2 cellular contexts compared by ENCODE assay signal in genomic region chr5:122063836-122064235, GRCh38.
TF ChIP-seq lines count a peak whose summit lies in the region.

No MANE protein-coding gene starts in this region.

TF ChIP-seq in SK-N-SH treated with all-trans-retinoic acid at 6 μM for 48 hours, 23 proteins besides CTCF, POLR2A, EP300 and RAD21 (continued from another document):
- no peak for TF ChIP-seq POU6F1 (CRISPR knock-in tag; IDR thresholded peaks at IDR 0.05; ENCODE audit: borderline replicate concordance, low read depth)
- no peak for TF ChIP-seq RARB (CRISPR knock-in tag; IDR thresholded peaks at IDR 0.05)
- no peak for TF ChIP-seq PPARA (CRISPR knock-in tag; IDR thresholded peaks at IDR 0.05; ENCODE audit: borderline replicate concordance)
- no peak for TF ChIP-seq ZC3H10 (CRISPR knock-in tag; IDR thresholded peaks at IDR 0.05)
- TF ChIP-seq CSRNP3 (CRISPR knock-in tag; IDR thresholded peaks at IDR 0.05) = no peak
- TF ChIP-seq ZNF8 (CRISPR knock-in tag; IDR thresholded peaks at IDR 0.05) = no peak
- no peak for TF ChIP-seq TOX (CRISPR knock-in tag; IDR thresholded peaks at IDR 0.05; ENCODE audit: borderline replicate concordance)
- TF ChIP-seq ZFP3 (CRISPR knock-in tag; IDR thresholded peaks at IDR 0.05) = no peak
- TF ChIP-seq ISL1 (CRISPR knock-in tag; IDR thresholded peaks at IDR 0.05) = no peak

TF ChIP-seq in SK-N-SH, 30 proteins besides CTCF, POLR2A, EP300 and RAD21 (continued from another document):
- TF ChIP-seq PBX3 (IDR thresholded peaks at IDR 0.05) (no peak), ZBTB33 (IDR thresholded peaks at IDR 0.05; ENCODE audit: borderline replicate concordance, low read depth) (no peak), GABPA (IDR thresholded peaks at IDR 0.05; ENCODE audit: low read depth) (no peak), YY1 (IDR thresholded peaks at IDR 0.05; ENCODE audit: low read depth) (no peak)
